Comparison of ENCODE assay signal across 21 cellular contexts in genomic region chr10:19977097-19977521, GRCh38.
"Had no signal": no experiment of that assay in that cellular context is flagged by ENCODE, and none has a peak within 500 bp of the region (broad histone marks: within the 10 kb centered on the region; RNA-seq: fewer than 3 reads in every experiment).

No MANE protein-coding gene starts in this region.

- H3K4me3 ChIP-seq: ascending aorta, pancreas, psoas muscle, right lobe of liver, smooth muscle cell, thoracic aorta, upper lobe of left lung had no signal

- H3K9me3 ChIP-seq: ascending aorta, neutrophil, pancreas, psoas muscle, right lobe of liver, thoracic aorta, upper lobe of left lung had no signal

- H3K4me3 Mint-ChIP-seq: activated T-cell treated with anti-CD3 and anti-CD28 coated beads, Interleukin-2, amount 50 U/mL, for 24 hours; activated T-helper 17 cell treated with anti-CD3 and anti-CD28 coated beads, Interleukin-2, amount 50 U/mL, for 72 hours; immature natural killer cell; nephron had no signal

- H3K36me3 ChIP-seq: ascending aorta, neutrophil, pancreas, right lobe of liver, thoracic aorta, upper lobe of left lung had no signal

- H3K27ac Mint-ChIP-seq: activated naive CD4-positive, alpha-beta T cell treated with anti-CD3 and anti-CD28 coated beads, Interleukin-2, amount 50 U/mL, for 72 hours; activated T-cell treated with anti-CD3 and anti-CD28 coated beads, Interleukin-2, amount 50 U/mL, for 24 hours; activated T-helper 17 cell treated with anti-CD3 and anti-CD28 coated beads, Interleukin-2, amount 50 U/mL, for 72 hours; nephron had no signal

- H3K27ac ChIP-seq: ascending aorta, neutrophil, pancreas, psoas muscle, right lobe of liver, thoracic aorta, upper lobe of left lung had no signal

- H3K4me1 Mint-ChIP-seq: activated T-helper 17 cell treated with anti-CD3 and anti-CD28 coated beads, Interleukin-2, amount 50 U/mL, for 72 hours had no signal

- H3K27me3 ChIP-seq: ascending aorta, neutrophil, pancreas, right lobe of liver, upper lobe of left lung had no signal

- ATAC-seq: activated naive CD4-positive, alpha-beta T cell treated with anti-CD3 and anti-CD28 coated beads, Interleukin-2, amount 50 U/mL, for 72 hours; activated T-helper 17 cell treated with anti-CD3 and anti-CD28 coated beads, Interleukin-2, amount 50 U/mL, for 72 hours; left ventricle myocardium superior; pancreas; psoas muscle; right lobe of liver; SK-N-SH treated with all-trans-retinoic acid at 6 μM for 48 hours had no signal

- H3K4me1 ChIP-seq: pancreas, psoas muscle, upper lobe of left lung had no signal

- H3K27me3 Mint-ChIP-seq: activated T-cell treated with anti-CD3 and anti-CD28 coated beads, Interleukin-2, amount 50 U/mL, for 24 hours; activated T-helper 17 cell treated with anti-CD3 and anti-CD28 coated beads, Interleukin-2, amount 50 U/mL, for 72 hours had no signal

- DNase-seq: activated T-cell treated with anti-CD3 and anti-CD28 coated beads, Interleukin-2, amount 50 U/mL, for 24 hours; central memory CD4-positive, alpha-beta T cell; effector memory CD4-positive, alpha-beta T cell; immature natural killer cell; left ventricle myocardium superior; mammary epithelial cell; pancreas; psoas muscle; right lobe of liver; stimulated activated CD4-positive, alpha-beta T cell treated with anti-CD3 and anti-CD28 coated beads, Interleukin-15, amount 100 ng/mL, for 24 hours; stimulated activated naive CD4-positive, alpha-beta T cell; T-helper 1 cell; upper lobe of left lung had no signal

- H3K36me3 Mint-ChIP-seq: activated naive CD4-positive, alpha-beta T cell treated with anti-CD3 and anti-CD28 coated beads, Interleukin-2, amount 50 U/mL, for 72 hours had no signal
